8 cellular contexts compared by ENCODE assay signal in the genomic region with DNA sequence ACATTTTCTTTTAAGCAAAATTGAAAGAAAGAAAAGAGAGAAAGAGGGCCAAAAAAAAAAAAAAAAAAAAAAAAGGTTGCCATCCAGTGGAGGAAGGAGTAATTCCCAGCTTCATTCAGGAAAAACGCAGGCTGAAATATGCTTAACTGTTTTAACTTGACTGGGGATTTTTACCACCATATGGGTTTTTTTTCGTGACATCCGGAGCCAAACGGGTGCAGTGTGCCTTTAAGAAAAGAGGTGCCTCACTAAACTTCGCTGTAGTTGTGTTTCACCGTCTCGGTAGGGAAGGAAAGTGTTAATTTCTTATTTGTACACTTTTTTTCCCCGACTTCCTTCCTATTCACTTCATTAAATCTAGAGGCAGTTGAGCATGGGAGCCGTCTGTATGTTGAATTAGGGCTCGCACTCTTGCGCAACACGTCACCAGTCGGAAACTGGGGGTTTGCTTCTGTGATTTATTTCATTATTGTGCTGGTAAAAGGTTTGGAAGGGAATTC.
DNase-seq lines count a peak whose midpoint lies in the region; ATAC-seq and TF ChIP-seq lines count a peak whose summit lies in the region.

No MANE protein-coding gene starts in this region.

- CTCF ChIA-PET in activated CD8-positive, alpha-beta memory T cell treated with anti-CD3 and anti-CD28 coated beads, Interleukin-2, amount 10 ng/mL, durations not matched to agents 7 days and 5 days (lab: Charles Lee), result no interaction called here

- no peaks in the 10 kb centered on the region for H3K79me2 ChIP-seq in fibroblast of lung (ENCODE audit: control insufficient read depth, insufficient read depth, low read length)

- no peaks in the 10 kb centered on the region for H3K9me3 ChIP-seq in fibroblast of lung (ENCODE audit: control insufficient read depth, insufficient read depth, low read depth, low read length)
- H3K9me3 ChIP-seq in tibial artery, result no peaks in the 10 kb centered on the region

- peak overlapping the region; percentile 96 for H3K4me2 ChIP-seq in fibroblast of lung (ENCODE audit: extremely low read depth, insufficient read depth, low read length)

- H2AFZ ChIP-seq in fibroblast of lung (ENCODE audit: low read length), result peak overlapping the region; percentile 78

- peak; percentile 72 for DNase-seq in activated effector memory CD4-positive, alpha-beta T cell treated with anti-CD3 and anti-CD28 coated beads, Interleukin-2, amount 50 U/mL, for 16 hours
- no peak for DNase-seq in activated effector memory CD4-positive, alpha-beta T cell treated with Interleukin-2 at 50 U/mL for 16 hours
- DNase-seq in NCI-H524 treated with DMSO at 0.1 percent for 48 hours (lab: John Stamatoyannopoulos, UW) (peak; percentile 9), fibroblast of lung (ENCODE audit: low read depth in 2 of 2) (peak; percentile 69 to 80), natural killer cell (peak; percentile 26), tibial artery (peak in 1 of 2 donors; percentile 64)
- DNase-seq in activated CD8-positive, alpha-beta memory T cell treated with anti-CD3 and anti-CD28 coated beads, Interleukin-2, amount 10 ng/mL, durations not matched to agents 7 days and 5 days, result peak; percentile 46

- no peaks in the 10 kb centered on the region for H3K27me3 Mint-ChIP-seq in activated CD8-positive, alpha-beta memory T cell treated with anti-CD3 and anti-CD28 coated beads, Interleukin-2, amount 10 ng/mL, durations not matched to agents 7 days and 5 days
- no peaks in the 10 kb centered on the region for H3K27me3 Mint-ChIP-seq in natural killer cell (ENCODE audit: low read depth in 2 of 2)

- ATAC-seq in HG02981 (IDR thresholded peaks at IDR 0.05; ENCODE audit: unreplicated experiment) (peak; percentile 31), natural killer cell (peak; percentile 75 to 76 (median 75))
- peak; percentile 64 for ATAC-seq in activated CD8-positive, alpha-beta memory T cell treated with anti-CD3 and anti-CD28 coated beads, Interleukin-2, amount 10 ng/mL, durations not matched to agents 7 days and 5 days

- intact Hi-C loops in natural killer cell (cut with micrococcal nuclease) (loop anchor here (10.0 kb wide), 2 partner anchors 143 to 687 kb away; a partner anchor contains a TSS), tibial artery (cut with DNase I; ENCODE audit: low total_unique reads) (no loop called here)

- H3K9me3 Mint-ChIP-seq in activated CD8-positive, alpha-beta memory T cell treated with anti-CD3 and anti-CD28 coated beads, Interleukin-2, amount 10 ng/mL, durations not matched to agents 7 days and 5 days (ENCODE audit: low read depth), result no peaks in the 10 kb centered on the region
- H3K9me3 Mint-ChIP-seq in natural killer cell, result no peaks in the 10 kb centered on the region

- peaks cover 2% of the 10 kb centered on the region for H3K4me1 ChIP-seq in fibroblast of lung (ENCODE audit: control insufficient read depth, extremely low read depth, insufficient read depth, low read length)
- H3K4me1 ChIP-seq in tibial artery, result peaks cover 0 to 21% (median 9%) of the 10 kb centered on the region in 4 donors

- H4K20me1 ChIP-seq in fibroblast of lung (ENCODE audit: control insufficient read depth, extremely low read depth, insufficient read depth, low read length), result no peaks in the 10 kb centered on the region

- TF ChIP-seq CTCF in fibroblast of lung (conservative IDR thresholded peaks at IDR 0.05 in 1 of 2, IDR thresholded peaks at IDR 0.05 in 1 of 2; ENCODE audit: low read depth in 1 of 2, low read length in 2 of 2) (peak in 1 of 2 donors; percentile 27), natural killer cell (IDR thresholded peaks at IDR 0.05) (no peak), tibial artery (IDR thresholded peaks at IDR 0.05) (peak in 1 of 2 experiments; percentile 8)

- peak overlapping the region; percentile 79 for H3K4me3 Mint-ChIP-seq in activated CD8-positive, alpha-beta memory T cell treated with anti-CD3 and anti-CD28 coated beads, Interleukin-2, amount 10 ng/mL, durations not matched to agents 7 days and 5 days
- peak overlapping the region; percentile 85 for H3K4me3 Mint-ChIP-seq in natural killer cell

- peak overlapping the region; percentile 83 for H3K27ac Mint-ChIP-seq in activated CD8-positive, alpha-beta memory T cell treated with anti-CD3 and anti-CD28 coated beads, Interleukin-2, amount 10 ng/mL, durations not matched to agents 7 days and 5 days
- peak overlapping the region; percentile 80 to 87 for H3K27ac Mint-ChIP-seq in natural killer cell

- H3K27ac ChIP-seq in fibroblast of lung (ENCODE audit: insufficient read depth, low read length), result peak overlapping the region; percentile 46
- H3K27ac ChIP-seq in tibial artery, result peak overlapping the region; percentile 77 to 81

- no peaks in the 10 kb centered on the region for H3K36me3 ChIP-seq in fibroblast of lung (ENCODE audit: control insufficient read depth, insufficient read depth, low read length)
- peaks cover 0 to 5% (median under 1%) of the 10 kb centered on the region in 3 donors for H3K36me3 ChIP-seq in tibial artery

- no peaks in the 10 kb centered on the region for H3K27me3 ChIP-seq in fibroblast of lung (ENCODE audit: control insufficient read depth, insufficient read depth, low read length)
- H3K27me3 ChIP-seq in tibial artery, result no peaks in the 10 kb centered on the region

- peak overlapping the region; percentile 0 for H3K9ac ChIP-seq in fibroblast of lung (ENCODE audit: insufficient read depth, low read length)

- H3K36me3 Mint-ChIP-seq in activated CD8-positive, alpha-beta memory T cell treated with anti-CD3 and anti-CD28 coated beads, Interleukin-2, amount 10 ng/mL, durations not matched to agents 7 days and 5 days, result peaks cover 15% of the 10 kb centered on the region
- no peaks in the 10 kb centered on the region for H3K36me3 Mint-ChIP-seq in natural killer cell

- peaks cover 34% of the 10 kb centered on the region for H3K4me1 Mint-ChIP-seq in activated CD8-positive, alpha-beta memory T cell treated with anti-CD3 and anti-CD28 coated beads, Interleukin-2, amount 10 ng/mL, durations not matched to agents 7 days and 5 days
- H3K4me1 Mint-ChIP-seq in natural killer cell, result peaks cover 72 to 81% of the 10 kb centered on the region in 2 donors

- H3K4me3 ChIP-seq in fibroblast of lung (replicated peaks in 1 of 4; ENCODE audit: control extremely low read depth in 1 of 4, insufficient read depth in 1 of 4, low read depth in 3 of 4, low read length in 4 of 4) (peak overlapping the region; percentile 46 to 78 (median 53)), tibial artery (peak overlapping the region; percentile 51 to 57)
